ENCODE assay signal across 15 cellular contexts in the genomic region with DNA sequence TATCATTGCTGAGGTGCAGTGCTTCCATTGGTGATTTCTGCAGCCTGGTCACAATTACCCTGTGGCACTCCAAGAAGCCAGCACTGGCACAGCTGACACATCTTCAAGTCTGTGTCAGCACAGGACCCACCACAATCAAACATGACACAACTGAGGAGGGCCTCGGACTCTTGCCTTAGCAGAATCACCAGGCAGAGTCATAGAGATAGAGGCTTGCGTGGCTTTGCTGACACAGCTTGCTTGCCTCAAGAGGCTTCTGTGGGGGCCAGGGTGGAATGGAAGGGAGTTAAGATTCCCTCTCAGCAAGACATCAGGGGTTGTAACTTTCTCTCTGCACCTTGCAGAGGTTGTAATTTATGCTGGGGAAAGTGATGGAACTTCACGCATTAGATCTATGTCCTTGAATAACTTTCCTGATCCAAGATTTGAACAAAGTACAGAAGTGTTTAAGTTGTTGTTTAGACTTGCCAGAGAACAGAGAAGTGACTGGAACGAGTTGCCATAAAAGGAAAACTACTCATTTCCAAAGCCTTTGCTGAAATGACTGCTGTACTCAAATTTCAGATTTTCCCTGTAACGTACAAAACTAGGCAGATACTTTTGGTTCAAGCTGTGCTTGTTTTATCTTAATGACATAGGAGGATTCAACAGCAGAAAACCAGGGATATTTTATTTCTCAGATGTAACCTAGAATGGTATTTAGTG.
DNase-seq lines count a peak whose midpoint lies in the region; ATAC-seq and TF ChIP-seq lines count a peak whose summit lies in the region.
"Had no signal": no experiment of that assay in that cellular context is flagged by ENCODE, and none has a peak within 500 bp of the region (broad histone marks: within the 10 kb centered on the region; RNA-seq: fewer than 3 reads in every experiment).

No MANE protein-coding gene starts in this region.

- 27% methylated on average over 5 of the region's 5 CpGs for WGBS in urinary bladder

- peak overlapping the region; percentile 14 for H3K27ac ChIP-seq in cardiac muscle cell
- peak overlapping the region; percentile 8 for H3K27ac ChIP-seq in epithelial cell of prostate
- no peak overlapping the region for H3K27ac ChIP-seq in neural progenitor cell
- peak overlapping the region; percentile 28 for H3K27ac ChIP-seq in urinary bladder (ENCODE audit: low read depth)
- H3K27ac ChIP-seq: SJCRH30, vagina had no signal

- no peak overlapping the region for H2AFZ ChIP-seq in neural progenitor cell (replicated peaks)

- intact Hi-C loops in cardiac septum (cut with DNase I), result no loop called here

- no peak overlapping the region for H3K9ac ChIP-seq in neural progenitor cell

- peak in 1 of 2 donors; percentile 41 for DNase-seq in cardiac muscle cell (ENCODE audit: low read depth in 1 of 2, low spot score in 1 of 2)
- DNase-seq in cardiac septum (ENCODE audit: low spot score), result no peak
- DNase-seq in epithelial cell of prostate (ENCODE audit: low read depth, low spot score), result no peak
- no peak for DNase-seq in neural progenitor cell (ENCODE audit: low spot score)
- no peak for DNase-seq in activated CD4-positive, alpha-beta memory T cell treated with anti-CD3 and anti-CD28 coated beads, Interleukin-2, amount 10 ng/mL, durations not matched to agents 7 days and 5 days
- no peak for DNase-seq in activated T-cell treated with anti-CD3 and anti-CD28 coated beads, Interleukin-2, amount 50 U/mL, for 4 hours
- DNase-seq: AML-193, NCI-H345, nucleus accumbens, SJCRH30 had no signal

- ATAC-seq in activated T-cell treated with anti-CD3 and anti-CD28 coated beads, Interleukin-2, amount 50 U/mL, for 4 hours, result no peak
- no peak for ATAC-seq in HG02588 (IDR thresholded peaks at IDR 0.05; ENCODE audit: unreplicated experiment)

- POLR2A ChIA-PET in activated CD4-positive, alpha-beta memory T cell treated with anti-CD3 and anti-CD28 coated beads, Interleukin-2, amount 10 ng/mL, durations not matched to agents 7 days and 5 days (lab: Charles Lee), result no interaction called here

- TF ChIP-seq CTCF in cardiac muscle cell (IDR thresholded peaks at IDR 0.05; ENCODE audit: low read depth, low read length) (no peak), neural progenitor cell (IDR thresholded peaks at IDR 0.05) (no peak)

- no peaks in the 10 kb centered on the region for H3F3A ChIP-seq in neural progenitor cell (ENCODE audit: low read depth)

- peaks cover 3% of the 10 kb centered on the region for H3K9me3 Mint-ChIP-seq in neural progenitor cell
- H3K9me3 Mint-ChIP-seq in activated CD4-positive, alpha-beta memory T cell treated with anti-CD3 and anti-CD28 coated beads, Interleukin-2, amount 10 ng/mL, durations not matched to agents 7 days and 5 days, result no peaks in the 10 kb centered on the region
- H3K9me3 Mint-ChIP-seq in activated T-cell treated with anti-CD3 and anti-CD28 coated beads, Interleukin-2, amount 50 U/mL, for 4 hours, result peaks cover under 1% of the 10 kb centered on the region
- H3K9me3 Mint-ChIP-seq: activated T-helper 2 cell treated with anti-CD3 and anti-CD28 coated beads, Interferon-gamma antibody, Interleukin-2, Interleukin-4, amounts not matched to agents 10 μg/mL and 5 μg/mL and 100 μg/mL, durations not matched to agents 14 hours and 24 hours and 36 hours had no signal

- H3K27me3 ChIP-seq in cardiac muscle cell, result no peaks in the 10 kb centered on the region
- H3K27me3 ChIP-seq in neural progenitor cell, result no peaks in the 10 kb centered on the region
- H3K27me3 ChIP-seq: dorsolateral prefrontal cortex, SJCRH30, vagina had no signal

- H3K36me3 ChIP-seq in cardiac muscle cell (no peaks in the 10 kb centered on the region), neural progenitor cell (no peaks in the 10 kb centered on the region), urinary bladder (ENCODE audit: insufficient read depth) (no peaks in the 10 kb centered on the region)
- H3K36me3 ChIP-seq: SJCRH30, vagina had no signal

- no peaks in the 10 kb centered on the region for H3K27me3 Mint-ChIP-seq in neural progenitor cell (ENCODE audit: insufficient read depth, low read depth)
- H3K27me3 Mint-ChIP-seq in activated CD4-positive, alpha-beta memory T cell treated with anti-CD3 and anti-CD28 coated beads, Interleukin-2, amount 10 ng/mL, durations not matched to agents 7 days and 5 days, result no peaks in the 10 kb centered on the region
- H3K27me3 Mint-ChIP-seq in activated T-cell treated with anti-CD3 and anti-CD28 coated beads, Interleukin-2, amount 50 U/mL, for 4 hours (ENCODE audit: low read depth), result peaks cover 5% of the 10 kb centered on the region

- H3K27ac Mint-ChIP-seq in neural progenitor cell, result peak overlapping the region; percentile 19
- no peak overlapping the region for H3K27ac Mint-ChIP-seq in activated CD4-positive, alpha-beta memory T cell treated with anti-CD3 and anti-CD28 coated beads, Interleukin-2, amount 10 ng/mL, durations not matched to agents 7 days and 5 days
- H3K27ac Mint-ChIP-seq: activated T-helper 2 cell treated with anti-CD3 and anti-CD28 coated beads, Interferon-gamma antibody, Interleukin-2, Interleukin-4, amounts not matched to agents 10 μg/mL and 5 μg/mL and 100 μg/mL, durations not matched to agents 14 hours and 24 hours and 36 hours had no signal

- no peak overlapping the region for H3K4me3 Mint-ChIP-seq in neural progenitor cell
- no peak overlapping the region for H3K4me3 Mint-ChIP-seq in activated CD4-positive, alpha-beta memory T cell treated with anti-CD3 and anti-CD28 coated beads, Interleukin-2, amount 10 ng/mL, durations not matched to agents 7 days and 5 days
- H3K4me3 Mint-ChIP-seq in activated T-cell treated with anti-CD3 and anti-CD28 coated beads, Interleukin-2, amount 50 U/mL, for 4 hours, result no peak overlapping the region

- H3K4me3 ChIP-seq in cardiac muscle cell (no peak overlapping the region), neural progenitor cell (no peak overlapping the region), urinary bladder (ENCODE audit: low read depth, low read length) (no peak overlapping the region)
- H3K4me3 ChIP-seq: dorsolateral prefrontal cortex, SJCRH30, vagina had no signal

- no peaks in the 10 kb centered on the region for H3K36me3 Mint-ChIP-seq in neural progenitor cell
- no peaks in the 10 kb centered on the region for H3K36me3 Mint-ChIP-seq in activated CD4-positive, alpha-beta memory T cell treated with anti-CD3 and anti-CD28 coated beads, Interleukin-2, amount 10 ng/mL, durations not matched to agents 7 days and 5 days (ENCODE audit: low read depth)
- no peaks in the 10 kb centered on the region for H3K36me3 Mint-ChIP-seq in activated T-cell treated with anti-CD3 and anti-CD28 coated beads, Interleukin-2, amount 50 U/mL, for 4 hours (ENCODE audit: insufficient read depth)

- H3K9me3 ChIP-seq in cardiac muscle cell (ENCODE audit: low read depth) (no peaks in the 10 kb centered on the region), neural progenitor cell (ENCODE audit: low read depth) (no peaks in the 10 kb centered on the region)
- H3K9me3 ChIP-seq: SJCRH30, vagina had no signal

- CTCF ChIA-PET in activated CD4-positive, alpha-beta memory T cell treated with anti-CD3 and anti-CD28 coated beads, Interleukin-2, amount 10 ng/mL, durations not matched to agents 7 days and 5 days (lab: Charles Lee), result no interaction called here

- peaks cover 22% of the 10 kb centered on the region for H3K4me1 Mint-ChIP-seq in neural progenitor cell
- no peaks in the 10 kb centered on the region for H3K4me1 Mint-ChIP-seq in activated CD4-positive, alpha-beta memory T cell treated with anti-CD3 and anti-CD28 coated beads, Interleukin-2, amount 10 ng/mL, durations not matched to agents 7 days and 5 days
- no peaks in the 10 kb centered on the region for H3K4me1 Mint-ChIP-seq in activated T-cell treated with anti-CD3 and anti-CD28 coated beads, Interleukin-2, amount 50 U/mL, for 4 hours (ENCODE audit: low read depth)

- no peaks in the 10 kb centered on the region for H3K4me1 ChIP-seq in cardiac muscle cell (ENCODE audit: low read depth)
- no peaks in the 10 kb centered on the region for H3K4me1 ChIP-seq in neural progenitor cell
- H3K4me1 ChIP-seq in urinary bladder (ENCODE audit: insufficient read depth), result no peaks in the 10 kb centered on the region
- H3K4me1 ChIP-seq: SJCRH30 had no signal

- H3K4me2 ChIP-seq in neural progenitor cell, result no peak overlapping the region

- no peaks in the 10 kb centered on the region for H4K20me1 ChIP-seq in neural progenitor cell (ENCODE audit: low read depth)

- H3K79me2 ChIP-seq in neural progenitor cell (ENCODE audit: low read depth), result no peaks in the 10 kb centered on the region
